Comparison of ENCODE assay signal across 8 cellular contexts in genomic region chr1:93180723-93181613, GRCh38. TPM values are rescaled to one million over a fixed set of nuclear protein-coding genes. Genes with fewer than 3 reads are reported as not detected.
DNase-seq lines count a peak whose midpoint lies in the region; ATAC-seq and TF ChIP-seq lines count a peak whose summit lies in the region.

A gene with protein sequence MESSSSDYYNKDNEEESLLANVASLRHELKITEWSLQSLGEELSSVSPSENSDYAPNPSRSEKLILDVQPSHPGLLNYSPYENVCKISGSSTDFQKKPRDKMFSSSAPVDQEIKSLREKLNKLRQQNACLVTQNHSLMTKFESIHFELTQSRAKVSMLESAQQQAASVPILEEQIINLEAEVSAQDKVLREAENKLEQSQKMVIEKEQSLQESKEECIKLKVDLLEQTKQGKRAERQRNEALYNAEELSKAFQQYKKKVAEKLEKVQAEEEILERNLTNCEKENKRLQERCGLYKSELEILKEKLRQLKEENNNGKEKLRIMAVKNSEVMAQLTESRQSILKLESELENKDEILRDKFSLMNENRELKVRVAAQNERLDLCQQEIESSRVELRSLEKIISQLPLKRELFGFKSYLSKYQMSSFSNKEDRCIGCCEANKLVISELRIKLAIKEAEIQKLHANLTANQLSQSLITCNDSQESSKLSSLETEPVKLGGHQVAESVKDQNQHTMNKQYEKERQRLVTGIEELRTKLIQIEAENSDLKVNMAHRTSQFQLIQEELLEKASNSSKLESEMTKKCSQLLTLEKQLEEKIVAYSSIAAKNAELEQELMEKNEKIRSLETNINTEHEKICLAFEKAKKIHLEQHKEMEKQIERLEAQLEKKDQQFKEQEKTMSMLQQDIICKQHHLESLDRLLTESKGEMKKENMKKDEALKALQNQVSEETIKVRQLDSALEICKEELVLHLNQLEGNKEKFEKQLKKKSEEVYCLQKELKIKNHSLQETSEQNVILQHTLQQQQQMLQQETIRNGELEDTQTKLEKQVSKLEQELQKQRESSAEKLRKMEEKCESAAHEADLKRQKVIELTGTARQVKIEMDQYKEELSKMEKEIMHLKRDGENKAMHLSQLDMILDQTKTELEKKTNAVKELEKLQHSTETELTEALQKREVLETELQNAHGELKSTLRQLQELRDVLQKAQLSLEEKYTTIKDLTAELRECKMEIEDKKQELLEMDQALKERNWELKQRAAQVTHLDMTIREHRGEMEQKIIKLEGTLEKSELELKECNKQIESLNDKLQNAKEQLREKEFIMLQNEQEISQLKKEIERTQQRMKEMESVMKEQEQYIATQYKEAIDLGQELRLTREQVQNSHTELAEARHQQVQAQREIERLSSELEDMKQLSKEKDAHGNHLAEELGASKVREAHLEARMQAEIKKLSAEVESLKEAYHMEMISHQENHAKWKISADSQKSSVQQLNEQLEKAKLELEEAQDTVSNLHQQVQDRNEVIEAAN (N-terminal part only) (plus strand): TSS chr1:93180724. CDS start chr1:93183362, 2,638 bp downstream.

- ATAC-seq in CD4-positive, alpha-beta T cell (ENCODE audit: poor library complexity): peak; percentile 28
- peak; percentile 10 for ATAC-seq in GM18870 (IDR thresholded peaks at IDR 0.05; ENCODE audit: unreplicated experiment)

- POLR2A ChIA-PET in CD4-positive, alpha-beta T cell (lab: Charles Lee): interaction anchor here (0.6 to 2.3 kb wide), 11 partner anchors 9 to 869 kb away, joined by 3 to 9 read pairs (median 4); partner anchors contain the start of genes DR1 and MTF2

- H3K9me3 ChIP-seq in CD4-positive, alpha-beta T cell (ENCODE audit: control insufficient read depth, low read length): no peaks in the 10 kb centered on the region
- H3K9me3 ChIP-seq in mucosa of stomach (ENCODE audit: control insufficient read depth, low read length): no peaks in the 10 kb centered on the region
- H3K9me3 ChIP-seq in suprapubic skin: no peaks in the 10 kb centered on the region

- H3K27me3 ChIP-seq in CD4-positive, alpha-beta T cell (ENCODE audit: control insufficient read depth, insufficient read depth, low read length): no peaks in the 10 kb centered on the region
- H3K27me3 ChIP-seq in HL-60 (ENCODE audit: insufficient read depth, poor library complexity, severe bottlenecking) (no peaks in the 10 kb centered on the region), mucosa of stomach (ENCODE audit: control insufficient read depth, insufficient read depth, low read length) (no peaks in the 10 kb centered on the region), suprapubic skin (no peaks in the 10 kb centered on the region)

- CTCF ChIA-PET in CD4-positive, alpha-beta T cell (lab: Charles Lee): no interaction called here

- H3K27ac Mint-ChIP-seq in CD4-positive, alpha-beta T cell: peak within 1 kb of the TSS; percentile 95
- H3K27ac Mint-ChIP-seq in T-helper 1 cell treated with Interleukin-12 subunit alpha and Interleukin-12 subunit beta and Interleukin-4 antibody, amounts not matched to agents 30 μg/mL and 1 μg/mL, for 36 hours: peak within 1 kb of the TSS; percentile 99

- peaks cover 52% of the 10 kb centered on the region for H3K4me1 Mint-ChIP-seq in CD4-positive, alpha-beta T cell (ENCODE audit: low read depth)
- H3K4me1 Mint-ChIP-seq in T-helper 1 cell treated with Interleukin-12 subunit alpha and Interleukin-12 subunit beta and Interleukin-4 antibody, amounts not matched to agents 30 μg/mL and 1 μg/mL, for 36 hours (ENCODE audit: low read depth): peaks cover 49% of the 10 kb centered on the region

- TF ChIP-seq EP300 in suprapubic skin (IDR thresholded peaks at IDR 0.05): no peak

- no peaks in the 10 kb centered on the region for H3K9me3 Mint-ChIP-seq in CD4-positive, alpha-beta T cell
- H3K9me3 Mint-ChIP-seq in T-helper 1 cell treated with Interleukin-12 subunit alpha and Interleukin-12 subunit beta and Interleukin-4 antibody, amounts not matched to agents 30 μg/mL and 1 μg/mL, for 36 hours: no peaks in the 10 kb centered on the region

- 2% methylated on average over 41 of the region's 43 CpGs for WGBS in suprapubic skin

- H3K27me3 Mint-ChIP-seq in CD4-positive, alpha-beta T cell: no peaks in the 10 kb centered on the region
- no peaks in the 10 kb centered on the region for H3K27me3 Mint-ChIP-seq in T-helper 1 cell treated with Interleukin-12 subunit alpha and Interleukin-12 subunit beta and Interleukin-4 antibody, amounts not matched to agents 30 μg/mL and 1 μg/mL, for 36 hours (ENCODE audit: low read depth)

- H3K9ac ChIP-seq in mucosa of stomach (ENCODE audit: low read length): peak within 1 kb of the TSS; percentile 99

- TF ChIP-seq CTCF in CD4-positive, alpha-beta T cell (IDR thresholded peaks at IDR 0.05): no peak
- TF ChIP-seq CTCF in HL-60 (IDR thresholded peaks at IDR 0.05; ENCODE audit: insufficient read depth, low read length) (no peak), choroid plexus epithelial cell (conservative IDR thresholded peaks at IDR 0.05; ENCODE audit: low read depth, low read length) (no peak), suprapubic skin (IDR thresholded peaks at IDR 0.05) (peak in 1 of 2 donors; percentile 5)

- peaks cover 8% of the 10 kb centered on the region for H3K4me1 ChIP-seq in mucosa of stomach (ENCODE audit: control insufficient read depth, insufficient read depth, low read length)
- peaks cover 32% of the 10 kb centered on the region for H3K4me1 ChIP-seq in suprapubic skin

- peak in 8 of 10 experiments; percentile 24 to 54 (median 44) for DNase-seq in CD4-positive, alpha-beta T cell
- DNase-seq in HL-60 (ENCODE audit: low read depth in 1 of 2, low spot score in 1 of 2) (peak in 1 of 2 experiments; percentile 64), choroid plexus epithelial cell (ENCODE audit: low read depth) (peak; percentile 55), suprapubic skin (ENCODE audit: low spot score in 2 of 2) (peak in 1 of 2 donors; percentile 80), posterior cingulate gyrus (no peak)

- H3K36me3 Mint-ChIP-seq in CD4-positive, alpha-beta T cell (ENCODE audit: low read depth): peaks cover 33% of the 10 kb centered on the region
- H3K36me3 Mint-ChIP-seq in T-helper 1 cell treated with Interleukin-12 subunit alpha and Interleukin-12 subunit beta and Interleukin-4 antibody, amounts not matched to agents 30 μg/mL and 1 μg/mL, for 36 hours (ENCODE audit: low read depth): peaks cover 29% of the 10 kb centered on the region

- peak within 1 kb of the TSS; percentile 88 for H3K4me3 ChIP-seq in HL-60 (replicated peaks; ENCODE audit: insufficient read depth, low read length)
- peak within 1 kb of the TSS; percentile 99 for H3K4me3 ChIP-seq in choroid plexus epithelial cell (ENCODE audit: low read depth, low read length)
- peak within 1 kb of the TSS; percentile 100 for H3K4me3 ChIP-seq in mucosa of stomach (ENCODE audit: low read length)
- H3K4me3 ChIP-seq in suprapubic skin: peak within 1 kb of the TSS; percentile 65

- H3K36me3 ChIP-seq in mucosa of stomach (ENCODE audit: control insufficient read depth, insufficient read depth, low read length) (no peaks in the 10 kb centered on the region), suprapubic skin (no peaks in the 10 kb centered on the region)

- no peak for TF ChIP-seq POLR2A in suprapubic skin (IDR thresholded peaks at IDR 0.05)

- peak within 1 kb of the TSS; percentile 98 for H3K27ac ChIP-seq in CD4-positive, alpha-beta T cell (ENCODE audit: low read depth, low read length)
- H3K27ac ChIP-seq in HL-60 (replicated peaks): peak within 1 kb of the TSS; percentile 97
- H3K27ac ChIP-seq in suprapubic skin: peak within 1 kb of the TSS; percentile 96

- H3K4me3 Mint-ChIP-seq in CD4-positive, alpha-beta T cell: peak within 1 kb of the TSS; percentile 93
- peak within 1 kb of the TSS; percentile 96 for H3K4me3 Mint-ChIP-seq in T-helper 1 cell treated with Interleukin-12 subunit alpha and Interleukin-12 subunit beta and Interleukin-4 antibody, amounts not matched to agents 30 μg/mL and 1 μg/mL, for 36 hours

- intact Hi-C loops in CD4-positive, alpha-beta T cell (cut with DNase I, micrococcal nuclease): loop anchor here (2.0 to 10.0 kb wide), 8 partner anchors 102 to 879 kb away; partner anchors contain the start of genes MTF2 (in 2 of the 2), DIPK1A (in 1 of the 2), DR1 (in 1 of the 2) and GCLM (in 1 of the 2)
- intact Hi-C loops in posterior cingulate gyrus (cut with DNase I): loop anchor here (2.0 to 5.0 kb wide), 2 partner anchors 100 to 166 kb away; partner anchors contain the start of gene DR1

RNA-seq across cellular contexts. Expression of the gene that starts here (rescaled TPM):
- 1 to 10 TPM; 5.4 to 7.0 TPM for total RNA-seq in CD4-positive, alpha-beta T cell
- total RNA-seq in suprapubic skin: 10 to 100 TPM in 1 of 4 donors, 1 to 10 TPM in 3; 2.7 to 15.9 (median 4.0) TPM

Comparison
In these comparisons a context has a peak if more than half of its experiments do, and no peak if none do; other contexts are left out.
1. DNase-seq: peak in CD4-positive, alpha-beta T cell (8 of 10) and choroid plexus epithelial cell (single experiment); none in posterior cingulate gyrus (0 of 10).
2. Peak in every context shown above with its lines, with median percentiles within 50 percentile points of each other: H3K27ac ChIP-seq and H3K4me3 ChIP-seq.